1 cellular context compared by ENCODE assay signal in genomic region chr20:37986873-37987601, GRCh38.
TF ChIP-seq lines count a peak whose summit lies in the region.

No MANE protein-coding gene starts in this region.

TF ChIP-seq in K562, 482 proteins besides CTCF, POLR2A, EP300 and RAD21 (continued from another document):
- peak; percentile 27; the same call in 1 of the 2 replicates for TF ChIP-seq STAT5A (IDR thresholded peaks at IDR 0.05; ENCODE audit: borderline replicate concordance, low read length)
- peak; percentile 45; the same call in 1 of the 2 replicates for TF ChIP-seq POLR2AphosphoS5 (IDR thresholded peaks at IDR 0.05; ENCODE audit: control insufficient read depth, insufficient read depth, low read depth, low read length)
- TF ChIP-seq TAF7 (tag; IDR thresholded peaks at IDR 0.05) = no peak
